ENCODE assay signal across 18 cellular contexts in genomic region chr2:47321006-47321405, GRCh38. TPM values are rescaled to one million over a fixed set of nuclear protein-coding genes. Genes with fewer than 3 reads are reported as not detected.
DNase-seq lines count a peak whose midpoint lies in the region; FAIRE-seq and TF ChIP-seq lines count a peak whose summit lies in the region.
"Had no signal": no experiment of that assay in that cellular context is flagged by ENCODE, and none has a peak within 500 bp of the region (broad histone marks: within the 10 kb centered on the region; RNA-seq: fewer than 3 reads in every experiment).

No MANE protein-coding gene starts in this region.

- H3K36me3 Mint-ChIP-seq in glutamatergic neuron (ENCODE audit: unreplicated experiment), result no peaks in the 10 kb centered on the region
- H3K36me3 Mint-ChIP-seq: CD8-positive, alpha-beta memory T cell had no signal

- intact Hi-C loops in tibial artery (cut with DNase I; ENCODE audit: low total_unique reads) (loop anchor here (10.0 kb wide), 1 partner anchor 396 kb away; no protein-coding TSS in a partner anchor), kidney (cut with DNase I) (no loop called here)

- TF ChIP-seq CTCF in MM.1S (IDR thresholded peaks at IDR 0.05; ENCODE audit: low read length) (no peak), glutamatergic neuron (IDR thresholded peaks at IDR 0.05; ENCODE audit: partially characterized antibody, unreplicated experiment) (no peak), tibial artery (IDR thresholded peaks at IDR 0.05) (no peak), kidney (IDR thresholded peaks at IDR 0.05; ENCODE audit: borderline replicate concordance, extremely low read depth, insufficient read depth) (no peak)

- H3K4me1 ChIP-seq in MM.1S (ENCODE audit: low read length), result peaks cover 46% of the 10 kb centered on the region
- peaks cover 0 to 8% (median 1%) of the 10 kb centered on the region in 4 donors for H3K4me1 ChIP-seq in tibial artery
- H3K4me1 ChIP-seq in kidney (ENCODE audit: control insufficient read depth in 1 of 2, insufficient read depth in 1 of 2, low read depth in 1 of 2, low read length in 2 of 2), result peaks cover under 1 to 2% of the 10 kb centered on the region in 2 donors

- H3K79me2 ChIP-seq in MM.1S (ENCODE audit: low read length), result no peaks in the 10 kb centered on the region

- peak overlapping the region; percentile 50 for H3K4me2 ChIP-seq in MM.1S (ENCODE audit: low read depth, low read length)

- no peak overlapping the region for H2AFZ ChIP-seq in MM.1S (ENCODE audit: low read length)
- H2AFZ ChIP-seq: GM23248 had no signal

- H3K9ac ChIP-seq in MM.1S (ENCODE audit: low read length) (peak overlapping the region; percentile 67), kidney (ENCODE audit: low read length in 2 of 2) (no peak overlapping the region)
- H3K9ac ChIP-seq: GM23248 had no signal

- H3K4me1 Mint-ChIP-seq in glutamatergic neuron (ENCODE audit: low read depth, unreplicated experiment), result peaks cover 10% of the 10 kb centered on the region
- H3K4me1 Mint-ChIP-seq: CD8-positive, alpha-beta memory T cell had no signal

- H3K9me2 ChIP-seq in MM.1S (replicated peaks; ENCODE audit: insufficient read depth, low read length), result no peaks in the 10 kb centered on the region

- H4K20me1 ChIP-seq in MM.1S (ENCODE audit: insufficient read depth, low read length), result no peaks in the 10 kb centered on the region

- H3K27ac ChIP-seq in MM.1S (ENCODE audit: low read length) (peak overlapping the region; percentile 94), temporal lobe (ENCODE audit: low read depth, low read length) (peak overlapping the region; percentile 96), tibial artery (no peak overlapping the region), kidney (ENCODE audit: low read depth in 2 of 2, low read length in 2 of 2) (no peak overlapping the region)
- H3K27ac ChIP-seq: GM23248, SK-N-MC had no signal

- FAIRE-seq in kidney (lab: Jason Lieb, UNC), result no peak
- FAIRE-seq: D721Med, GM12891, GM19239 had no signal

- no peak overlapping the region for H3K27ac Mint-ChIP-seq in glutamatergic neuron (ENCODE audit: unreplicated experiment)
- H3K27ac Mint-ChIP-seq: CD8-positive, alpha-beta memory T cell had no signal

- H3K36me3 ChIP-seq in MM.1S (replicated peaks; ENCODE audit: insufficient read depth, low read length) (no peaks in the 10 kb centered on the region), tibial artery (no peaks in the 10 kb centered on the region), kidney (ENCODE audit: control insufficient read depth in 1 of 2, insufficient read depth in 2 of 2, low read length in 2 of 2) (no peaks in the 10 kb centered on the region)

- peak; percentile 81 for DNase-seq in MM.1S
- peak; percentile 71 for DNase-seq in RPMI8226
- DNase-seq in glutamatergic neuron, result no peak
- no peak for DNase-seq in germinal center (ENCODE audit: low spot score)
- no peak for DNase-seq in tibial artery
- no peak for DNase-seq in kidney
- DNase-seq: ACHN; CD8-positive, alpha-beta memory T cell; GM23248; NCI-H1417 treated with DMSO at 0.1 percent for 48 hours; NCI-H1930; SHP77 had no signal

- H3K27me3 ChIP-seq in MM.1S (replicated peaks; ENCODE audit: insufficient read depth, low read length), result no peaks in the 10 kb centered on the region
- no peaks in the 10 kb centered on the region for H3K27me3 ChIP-seq in tibial artery

- H3K27me3 Mint-ChIP-seq in glutamatergic neuron (ENCODE audit: unreplicated experiment), result no peaks in the 10 kb centered on the region

- no peaks in the 10 kb centered on the region for H3K9me3 ChIP-seq in MM.1S (replicated peaks; ENCODE audit: insufficient read depth, low read length)
- H3K9me3 ChIP-seq in tibial artery, result no peaks in the 10 kb centered on the region
- no peaks in the 10 kb centered on the region for H3K9me3 ChIP-seq in kidney (ENCODE audit: control insufficient read depth in 1 of 2, low read length in 2 of 2)

- H3K4me3 Mint-ChIP-seq in glutamatergic neuron (ENCODE audit: unreplicated experiment), result peak overlapping the region; percentile 40
- H3K4me3 Mint-ChIP-seq: CD8-positive, alpha-beta memory T cell had no signal

- H3K9me3 Mint-ChIP-seq in glutamatergic neuron (ENCODE audit: unreplicated experiment), result no peaks in the 10 kb centered on the region
- H3K9me3 Mint-ChIP-seq: CD8-positive, alpha-beta memory T cell had no signal

- peaks cover 32% of the 10 kb centered on the region for H3F3A ChIP-seq in MM.1S (ENCODE audit: insufficient read depth, low read length)

- H3K4me3 ChIP-seq in MM.1S (ENCODE audit: low read length) (peak overlapping the region; percentile 23; the same call in 1 of the 2 replicates), tibial artery (no peak overlapping the region), kidney (ENCODE audit: low read length in 2 of 2) (no peak overlapping the region)
- H3K4me3 ChIP-seq: GM23248, SK-N-MC had no signal

RNA-seq across cellular contexts. Expression of gene EPCAM, which starts 48.1 kb away (rescaled TPM):
- total RNA-seq in glutamatergic neuron (ENCODE audit: unreplicated experiment) (5.3 TPM), temporal lobe (14.0 TPM), kidney (229 TPM)
- polyA plus RNA-seq in kidney (ENCODE audit: insufficient read depth, low read depth, low replicate concordance), result 298 TPM
- total RNA-seq: M059J had no signal
- polyA plus RNA-seq: CD8-positive, alpha-beta memory T cell; GM23248 had no signal

Comparison
In these comparisons a context has a peak if more than half of its experiments do, and no peak if none do; other contexts are left out.
1. DNase-seq: peak in MM.1S (single experiment) and RPMI8226 (single experiment); none in glutamatergic neuron (single experiment), germinal center (single experiment), tibial artery (0 of 2) and kidney (single experiment).
2. H3K27ac ChIP-seq: peak in MM.1S (single experiment) and temporal lobe (single experiment); none in tibial artery (0 of 2) and kidney (0 of 2).
3. RNA of gene EPCAM, which starts 48.1 kb away (total RNA-seq): 229 TPM in kidney (single experiment); 14.0 TPM in temporal lobe (single experiment) and 5.3 TPM in glutamatergic neuron (single experiment); every median in the first group is over 10 times any median in the second.